In the genomic region with DNA sequence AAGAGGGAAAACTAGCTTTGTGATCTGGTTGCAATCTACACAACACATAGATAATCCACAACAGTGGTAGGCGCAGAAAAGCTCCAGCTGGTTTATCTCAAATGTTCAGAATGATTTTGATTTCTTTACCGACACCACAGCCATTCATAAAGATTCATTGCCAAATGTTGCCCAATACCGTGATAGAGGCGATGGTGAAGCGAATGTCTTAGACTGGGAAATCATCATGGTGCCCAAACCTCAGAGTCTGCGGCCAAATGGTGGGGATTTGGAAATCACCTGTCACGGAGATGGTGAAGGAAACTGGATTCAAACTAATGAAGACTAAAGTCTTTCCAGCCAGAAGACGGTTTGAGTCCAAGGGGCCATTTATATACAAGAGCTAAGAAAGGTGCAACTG, we compare ENCODE assay signal across 15 cellular contexts. TPM values are rescaled to one million over a fixed set of nuclear protein-coding genes. Genes with fewer than 3 reads are reported as not detected.
DNase-seq lines count a peak whose midpoint lies in the region; ATAC-seq and TF ChIP-seq lines count a peak whose summit lies in the region.
"Had no signal": no experiment of that assay in that cellular context is flagged by ENCODE, and none has a peak within 500 bp of the region (broad histone marks: within the 10 kb centered on the region; RNA-seq: fewer than 3 reads in every experiment).

No MANE protein-coding gene starts in this region.

- no TSS peak for BruUV-seq in Panc1 (replicated peaks; lab: Mats Ljungman, UMichigan)

- no peaks in the 10 kb centered on the region for H3K36me3 ChIP-seq in Panc1 (ENCODE audit: control insufficient read depth, insufficient read depth, low read length)
- no peaks in the 10 kb centered on the region for H3K36me3 ChIP-seq in gastroesophageal sphincter
- no peaks in the 10 kb centered on the region for H3K36me3 ChIP-seq in stomach

- intact Hi-C loops in Panc1 (cut with micrococcal nuclease; ENCODE audit: unreplicated experiment), result loop anchor here (10.0 kb wide), 1 partner anchor 164 kb away; no protein-coding TSS in a partner anchor
- intact Hi-C loops in stomach (cut with DNase I; ENCODE audit: low total_unique reads), result no loop called here

- no peak for ATAC-seq in Panc1
- no peak for ATAC-seq in gastroesophageal sphincter

- H3K4me1 ChIP-seq in Panc1 (ENCODE audit: control insufficient read depth, insufficient read depth, low read length), result peaks cover 25% of the 10 kb centered on the region
- peaks cover 0 to 21% (median 4%) of the 10 kb centered on the region in 3 donors for H3K4me1 ChIP-seq in gastroesophageal sphincter
- peaks cover 0 to 15% (median 13%) of the 10 kb centered on the region in 4 donors for H3K4me1 ChIP-seq in stomach

- H3K36me3 Mint-ChIP-seq in glutamatergic neuron (ENCODE audit: unreplicated experiment) (no peaks in the 10 kb centered on the region), osteocyte (ENCODE audit: unreplicated experiment) (no peaks in the 10 kb centered on the region)
- H3K36me3 Mint-ChIP-seq: CD4-positive, CD25-positive, alpha-beta regulatory T cell had no signal

- in situ Hi-C loops in G401 (cut with HindIII; ENCODE audit: low sequenced_read_pairs) (no loop called here), Panc1 (cut with HindIII; ENCODE audit: low pct_unique_long_range_greater_than_20kb, low sequenced_read_pairs) (no loop called here)

- H3K4me3 ChIP-seq in Panc1 (ENCODE audit: low read depth in 2 of 2, low read length in 2 of 2), result no peak overlapping the region
- H3K4me3 ChIP-seq in gastroesophageal sphincter, result no peak overlapping the region
- no peak overlapping the region for H3K4me3 ChIP-seq in stomach

- H3K27ac Mint-ChIP-seq in glutamatergic neuron (ENCODE audit: unreplicated experiment) (peak overlapping the region; percentile 99), osteocyte (ENCODE audit: unreplicated experiment) (peak overlapping the region; percentile 97)
- H3K27ac Mint-ChIP-seq: CD4-positive, CD25-positive, alpha-beta regulatory T cell had no signal

- TF ChIP-seq POLR2A in gastroesophageal sphincter (IDR thresholded peaks at IDR 0.05), result no peak
- TF ChIP-seq POLR2A in stomach (IDR thresholded peaks at IDR 0.05), result no peak

- H3K27me3 ChIP-seq in Panc1 (ENCODE audit: control insufficient read depth, insufficient read depth, low read length) (no peaks in the 10 kb centered on the region; the same call in 1 of the 2 replicates), gastroesophageal sphincter (peaks cover 65% of the 10 kb centered on the region), stomach (peaks cover 0 to 72% (median 31%) of the 10 kb centered on the region in 3 donors)

- TF ChIP-seq CTCF in Panc1 (IDR thresholded peaks at IDR 0.05), result no peak
- TF ChIP-seq CTCF in glutamatergic neuron (IDR thresholded peaks at IDR 0.05; ENCODE audit: partially characterized antibody, unreplicated experiment), result no peak
- TF ChIP-seq CTCF in osteocyte (IDR thresholded peaks at IDR 0.05), result no peak
- no peak for TF ChIP-seq CTCF in gastroesophageal sphincter (IDR thresholded peaks at IDR 0.05)
- no peak for TF ChIP-seq CTCF in stomach (IDR thresholded peaks at IDR 0.05)

- no peak for TF ChIP-seq EP300 in gastroesophageal sphincter (IDR thresholded peaks at IDR 0.05)
- TF ChIP-seq EP300 in stomach (IDR thresholded peaks at IDR 0.05), result no peak

- POLR2A ChIA-PET in Panc1 (lab: Charles Lee), result no interaction called here

- H3K9me3 Mint-ChIP-seq in glutamatergic neuron (ENCODE audit: unreplicated experiment) (peaks cover 23% of the 10 kb centered on the region), osteocyte (ENCODE audit: unreplicated experiment) (no peaks in the 10 kb centered on the region)

- CTCF ChIA-PET in Panc1 (lab: Charles Lee), result no interaction called here

- WGBS in gastroesophageal sphincter (ENCODE audit: low coverage in 1 of 2), 2 donors, result 95 to 96% methylated on average over 7 of the region's 8 CpGs
- WGBS in stomach, 5 donors, result 88 to 94% (median 93%) methylated on average over 8 of the region's 8 CpGs

- peak overlapping the region; percentile 96 for H3K4me3 Mint-ChIP-seq in glutamatergic neuron (ENCODE audit: unreplicated experiment)
- peak overlapping the region; percentile 89 for H3K4me3 Mint-ChIP-seq in osteocyte (ENCODE audit: unreplicated experiment)

- H3K27me3 Mint-ChIP-seq in glutamatergic neuron (ENCODE audit: unreplicated experiment) (peaks cover 22% of the 10 kb centered on the region), osteocyte (ENCODE audit: unreplicated experiment) (no peaks in the 10 kb centered on the region)

- peaks cover 27% of the 10 kb centered on the region for H3K4me1 Mint-ChIP-seq in glutamatergic neuron (ENCODE audit: low read depth, unreplicated experiment)
- peaks cover 50% of the 10 kb centered on the region for H3K4me1 Mint-ChIP-seq in osteocyte (ENCODE audit: unreplicated experiment)

- H3K9me3 ChIP-seq in Panc1 (ENCODE audit: control insufficient read depth, insufficient read depth, low read depth, low read length) (no peaks in the 10 kb centered on the region), gastroesophageal sphincter (no peaks in the 10 kb centered on the region), stomach (no peaks in the 10 kb centered on the region)

- DNase-seq in G401 (ENCODE audit: low spot score), result peak; percentile 59
- no peak for DNase-seq in Panc1 (ENCODE audit: low read depth, low spot score)
- DNase-seq in glutamatergic neuron, result no peak
- no peak for DNase-seq in osteocyte (ENCODE audit: extremely low spot score, unreplicated experiment)
- no peak for DNase-seq in inferior parietal cortex (ENCODE audit: extremely low spot score)
- DNase-seq in stomach, result no peak
- DNase-seq: ACHN; CD4-positive, CD25-positive, alpha-beta regulatory T cell; GOT3; KBM-7; NCI-H2107; NK-92 treated with Interleukin-12 subunit alpha and Interleukin-12 subunit beta, amount 100 ng/mL, for 24 hours; OCI-M1 had no signal

- H3K27ac ChIP-seq in Panc1 (ENCODE audit: low read length) (peak overlapping the region; percentile 84), gastroesophageal sphincter (no peak overlapping the region), stomach (no peak overlapping the region)
- H3K27ac ChIP-seq: HL-60 had no signal

RNA-seq across cellular contexts. Expression of gene HECW2, which starts 2.4 kb away (rescaled TPM):
- total RNA-seq in G401 (2014; rRNA removed; shearing (Covaris generic)), result not detected in 2 replicates
- 11.1 TPM for total RNA-seq in Panc1 (2021; ENCODE audit: unreplicated experiment)
- polyA plus RNA-seq in Panc1 (2012; ENCODE audit: insufficient read length), result 4.3 TPM
- total RNA-seq in glutamatergic neuron (ENCODE audit: unreplicated experiment), result 172 TPM
- 25.6 and 26.5 TPM in 2 replicates for total RNA-seq in osteocyte
- 1 to 10 TPM; 1.2 to 7.0 (median 5.3) TPM for total RNA-seq in gastroesophageal sphincter
- 10 to 100 TPM in 1 of 5 donors, 1 to 10 TPM in 2, under 1 TPM in 2; under 0.01 to 51.0 (median 5.2) TPM for total RNA-seq in stomach
- 1 to 10 TPM in 1 of 3 donors, under 1 TPM in 2; 0.75 to 1.2 (median 0.76) TPM for polyA plus RNA-seq in stomach

RNA-seq across cellular contexts. Expression of gene CCDC150, which starts 48.5 kb away (rescaled TPM):
- 9.1 and 18.0 TPM in 2 replicates for total RNA-seq in G401 (2014; rRNA removed; shearing (Covaris generic))
- total RNA-seq in Panc1 (2021; ENCODE audit: unreplicated experiment) (19.0 TPM), glutamatergic neuron (ENCODE audit: unreplicated experiment) (25.6 TPM), osteocyte (6.1 and 7.1 TPM in 2 replicates), gastroesophageal sphincter (1 to 10 TPM in 2 of 4 donors, not detected in 2; 1.0 to 2.6 TPM), stomach (10 to 100 TPM in 1 of 5 donors, 1 to 10 TPM in 3, under 1 TPM in 1; 0.29 to 19.8 (median 4.6) TPM)
- 4.2 TPM for polyA plus RNA-seq in Panc1 (2012; ENCODE audit: insufficient read length)
- polyA plus RNA-seq in stomach, result 1 to 10 TPM in 1 of 3 donors, under 1 TPM in 1, not detected in 1; 1.00 to 1.0 TPM
